8 cellular contexts compared by ENCODE assay signal in genomic region chr12:31251707-31252611, GRCh38.
A peak's percentile ranks its signal among the peaks of the same experiment; 100 is the strongest.
DNase-seq lines count a peak whose midpoint lies in the region; ATAC-seq, FAIRE-seq and TF ChIP-seq lines count a peak whose summit lies in the region.
"Not testable (repeated sequence)": the region's sequence is repeated elsewhere in the genome, so short reads cannot be mapped to it uniquely, and the experiment has no call there.

No MANE protein-coding gene starts in this region.

- not testable (repeated sequence) for H3K79me2 ChIP-seq in HCT116 (ENCODE audit: insufficient read depth, low read length); OCI-LY7 (ENCODE audit: insufficient read depth, low read depth, low read length)

- not testable (repeated sequence) for H3K27me3 Mint-ChIP-seq in CD4-positive, alpha-beta memory T cell; activated CD4-positive, alpha-beta T cell treated with anti-CD3 and anti-CD28 coated beads, Interleukin-2, amount 10 ng/mL, durations not matched to agents 7 days and 5 days
- peaks cover 45% of the 10 kb centered on the region for H3K27me3 Mint-ChIP-seq in osteocyte (ENCODE audit: unreplicated experiment)

- H3K27ac ChIP-seq in CD4-positive, alpha-beta memory T cell (ENCODE audit: low read depth, low read length); HCT116 (ENCODE audit: low read depth, low read length); OCI-LY7 (ENCODE audit: low read depth, low read length, poor library complexity, severe bottlenecking); breast epithelium; upper lobe of right lung: not testable (repeated sequence)

- CTCF ChIA-PET in CD4-positive, alpha-beta memory T cell (lab: Charles Lee; ENCODE audit: partially characterized antibody) = interaction anchor here (0.9 to 4.3 kb wide), 9 partner anchors 11 to 384 kb away, joined by 3 to 39 read pairs (median 5); no protein-coding TSS in a partner anchor
- CTCF ChIA-PET in HCT116 (lab: Charles Lee) = interaction anchor here (0.6 to 2.9 kb wide), 15 partner anchors 10 to 1060 kb away, joined by 3 to 24 read pairs (median 4); partner anchors contain the start of gene ETFBKMT
- CTCF ChIA-PET in OCI-LY7 (lab: Charles Lee; ENCODE audit: unreplicated experiment) = not testable (repeated sequence)
- CTCF ChIA-PET in activated CD4-positive, alpha-beta T cell treated with anti-CD3 and anti-CD28 coated beads, Interleukin-2, amount 10 ng/mL, durations not matched to agents 7 days and 5 days (lab: Charles Lee) = interaction anchor here (0.6 to 1.2 kb wide), 6 partner anchors 9 to 384 kb away, joined by 3 to 4 read pairs (median 3); partner anchors contain the start of gene SINHCAF

- POLR2A ChIA-PET in CD4-positive, alpha-beta memory T cell (lab: Charles Lee; ENCODE audit: partially characterized antibody); HCT116 (lab: Charles Lee); activated CD4-positive, alpha-beta T cell treated with anti-CD3 and anti-CD28 coated beads, Interleukin-2, amount 10 ng/mL, durations not matched to agents 7 days and 5 days (lab: Charles Lee): not testable (repeated sequence)
- POLR2A ChIA-PET in OCI-LY7 (lab: Charles Lee) = interaction anchor here (0.7 to 0.8 kb wide), 2 partner anchors 10 to 20 kb away, joined by 3 read pairs; no protein-coding TSS in a partner anchor

- not testable (repeated sequence) for BruUV-seq in HCT116 (replicated peaks; lab: Mats Ljungman, UMichigan); OCI-LY7 (replicated peaks; lab: Mats Ljungman, UMichigan)

- H3K9me2 ChIP-seq in HCT116 (ENCODE audit: insufficient read depth); OCI-LY7 (ENCODE audit: insufficient read depth, low read length): not testable (repeated sequence)

- H3K4me3 ChIP-seq in CD4-positive, alpha-beta memory T cell (ENCODE audit: low read length in 2 of 2); HCT116 (replicated peaks in 1 of 2; ENCODE audit: low read depth in 1 of 2, low read length in 2 of 2); OCI-LY7 (ENCODE audit: low read depth, low read length, poor library complexity, severe bottlenecking): not testable (repeated sequence)
- H3K4me3 ChIP-seq in breast epithelium (peak overlapping the region; percentile 12 to 41 (median 23)), upper lobe of right lung (peak overlapping the region; percentile 28)

- not testable (repeated sequence) for H2AFZ ChIP-seq in HCT116 (ENCODE audit: low read depth, low read length, poor library complexity, severe bottlenecking); OCI-LY7 (ENCODE audit: low read length)

- not testable (repeated sequence) for TF ChIP-seq CTCF in HCT116 (IDR thresholded peaks at IDR 0.05 in 2 of 3, conservative IDR thresholded peaks at IDR 0.05 in 1 of 3; ENCODE audit: borderline replicate concordance in 1 of 3, insufficient read depth in 1 of 3, low read depth in 2 of 3, low read length in 2 of 3); breast epithelium (IDR thresholded peaks at IDR 0.05)
- TF ChIP-seq CTCF in OCI-LY7 (conservative IDR thresholded peaks at IDR 0.05; ENCODE audit: low read length) (peak; percentile 72), osteocyte (IDR thresholded peaks at IDR 0.05) (peak; percentile 43), upper lobe of right lung (IDR thresholded peaks at IDR 0.05) (peak; percentile 50)

- not testable (repeated sequence) for H3K9ac ChIP-seq in HCT116 (ENCODE audit: low read length)

- DNase-seq in CD4-positive, alpha-beta memory T cell; HCT116 (ENCODE audit: low read depth, low spot score); activated CD4-positive, alpha-beta T cell treated with anti-CD3 and anti-CD28 coated beads, Interleukin-2, amount 10 ng/mL, durations not matched to agents 7 days and 5 days; breast epithelium (ENCODE audit: low spot score in 2 of 2); frontal cortex (ENCODE audit: low spot score in 2 of 2); osteocyte (ENCODE audit: extremely low spot score, unreplicated experiment); upper lobe of right lung: not testable (repeated sequence)
- DNase-seq in OCI-LY7 (ENCODE audit: low spot score) = peak; percentile 21

- H3K27ac Mint-ChIP-seq in CD4-positive, alpha-beta memory T cell; activated CD4-positive, alpha-beta T cell treated with anti-CD3 and anti-CD28 coated beads, Interleukin-2, amount 10 ng/mL, durations not matched to agents 7 days and 5 days; osteocyte (ENCODE audit: unreplicated experiment): not testable (repeated sequence)

- not testable (repeated sequence) for ATAC-seq in HCT116, upper lobe of right lung

- H3K36me3 Mint-ChIP-seq in CD4-positive, alpha-beta memory T cell; activated CD4-positive, alpha-beta T cell treated with anti-CD3 and anti-CD28 coated beads, Interleukin-2, amount 10 ng/mL, durations not matched to agents 7 days and 5 days (ENCODE audit: low read depth); osteocyte (ENCODE audit: unreplicated experiment): not testable (repeated sequence)

- not testable (repeated sequence) for H3K9me3 ChIP-seq in CD4-positive, alpha-beta memory T cell (ENCODE audit: control insufficient read depth in 1 of 2, low read length in 2 of 2); HCT116 (ENCODE audit: control insufficient read depth in 1 of 2, insufficient read depth in 1 of 2, low read depth in 1 of 2, low read length in 2 of 2); OCI-LY7 (ENCODE audit: low read length); breast epithelium; upper lobe of right lung

- H3K4me1 ChIP-seq in CD4-positive, alpha-beta memory T cell (ENCODE audit: insufficient read depth, low read length); HCT116 (ENCODE audit: control insufficient read depth in 1 of 2, insufficient read depth in 2 of 2, low read length in 2 of 2); OCI-LY7 (ENCODE audit: insufficient read depth, low read length, poor library complexity, severe bottlenecking); breast epithelium; upper lobe of right lung: not testable (repeated sequence)

- peak overlapping the region; percentile 27 to 78 (median 64) for H3K4me3 Mint-ChIP-seq in CD4-positive, alpha-beta memory T cell
- peak overlapping the region; percentile 39 for H3K4me3 Mint-ChIP-seq in activated CD4-positive, alpha-beta T cell treated with anti-CD3 and anti-CD28 coated beads, Interleukin-2, amount 10 ng/mL, durations not matched to agents 7 days and 5 days
- H3K4me3 Mint-ChIP-seq in osteocyte (ENCODE audit: unreplicated experiment) = not testable (repeated sequence)

- intact Hi-C loops in CD4-positive, alpha-beta memory T cell (cut with micrococcal nuclease); breast epithelium (cut with DNase I; ENCODE audit: low total_unique reads); upper lobe of right lung (cut with DNase I): not testable (repeated sequence)
- intact Hi-C loops in HCT116 (cut with micrococcal nuclease) (loop anchor here (1.0 kb wide), 1 partner anchor 384 kb away; no protein-coding TSS in a partner anchor), OCI-LY7 (cut with micrococcal nuclease; ENCODE audit: unreplicated experiment) (loop anchor here (5.0 kb wide), 2 partner anchors 385 to 400 kb away; no protein-coding TSS in a partner anchor)

- not testable (repeated sequence) for H3K27me3 ChIP-seq in CD4-positive, alpha-beta memory T cell (ENCODE audit: insufficient read depth, low read length); HCT116 (ENCODE audit: insufficient read depth, low read length); breast epithelium; upper lobe of right lung

- not testable (repeated sequence) for H4K20me1 ChIP-seq in HCT116 (ENCODE audit: insufficient read depth); OCI-LY7 (ENCODE audit: insufficient read depth, low read length)

- FAIRE-seq in frontal cortex (lab: Jason Lieb, UNC) = peak; percentile 99

- TF ChIP-seq RAD21 in HCT116 (IDR thresholded peaks at IDR 0.05; ENCODE audit: low read depth) = 0 out of 2 replicates have a peak, but pooled peaks have one; percentile 13

- not testable (repeated sequence) for TF ChIP-seq POLR2A in HCT116 (IDR thresholded peaks at IDR 0.05; ENCODE audit: borderline replicate concordance, extremely low read depth, insufficient read depth, insufficient read length); breast epithelium (IDR thresholded peaks at IDR 0.05)

- not testable (repeated sequence) for H3K4me1 Mint-ChIP-seq in CD4-positive, alpha-beta memory T cell; activated CD4-positive, alpha-beta T cell treated with anti-CD3 and anti-CD28 coated beads, Interleukin-2, amount 10 ng/mL, durations not matched to agents 7 days and 5 days; osteocyte (ENCODE audit: unreplicated experiment)

- H3K9me3 Mint-ChIP-seq in CD4-positive, alpha-beta memory T cell; activated CD4-positive, alpha-beta T cell treated with anti-CD3 and anti-CD28 coated beads, Interleukin-2, amount 10 ng/mL, durations not matched to agents 7 days and 5 days; osteocyte (ENCODE audit: unreplicated experiment): not testable (repeated sequence)

- H3K36me3 ChIP-seq in CD4-positive, alpha-beta memory T cell (ENCODE audit: insufficient read depth, low read length); HCT116 (ENCODE audit: control insufficient read depth in 1 of 2, insufficient read depth in 2 of 2, low read length in 2 of 2); OCI-LY7 (ENCODE audit: insufficient read depth, low read length); breast epithelium; upper lobe of right lung: not testable (repeated sequence)

- H3K4me2 ChIP-seq in HCT116 (ENCODE audit: low read length); OCI-LY7 (ENCODE audit: low read length): not testable (repeated sequence)

- RAD21 ChIA-PET in HCT116 (lab: Charles Lee; ENCODE audit: low non-redundant PET in 1 of 2, low total read pairs in 2 of 2, uncharacterized antibody in 2 of 2, unreplicated experiment in 2 of 2) = not testable (repeated sequence)
